ENCODE assay signal across 12 cellular contexts in genomic region chr12:25187781-25188180, GRCh38. TPM values are rescaled to one million over a fixed set of nuclear protein-coding genes. Genes with fewer than 3 reads are reported as not detected.
DNase-seq lines count a peak whose midpoint lies in the region; ATAC-seq and TF ChIP-seq lines count a peak whose summit lies in the region.
"Had no signal": no experiment of that assay in that cellular context is flagged by ENCODE, and none has a peak within 500 bp of the region (broad histone marks: within the 10 kb centered on the region; RNA-seq: fewer than 3 reads in every experiment).

No MANE protein-coding gene starts in this region.

- intact Hi-C loops in right cardiac atrium (cut with DNase I), result no loop called here

- H3K27me3 ChIP-seq in right cardiac atrium (ENCODE audit: control insufficient read depth, insufficient read depth), result no peaks in the 10 kb centered on the region
- H3K27me3 ChIP-seq: right lobe of liver, suprapubic skin had no signal

- no peak overlapping the region for H3K27ac ChIP-seq in right cardiac atrium (ENCODE audit: low read length)
- H3K27ac ChIP-seq: KMS-11, right lobe of liver, suprapubic skin had no signal

- TF ChIP-seq CTCF in fibroblast of pulmonary artery (IDR thresholded peaks at IDR 0.05; ENCODE audit: low read length, missing control alignments) (no peak), mesothelial cell of epicardium (IDR thresholded peaks at IDR 0.05; ENCODE audit: unreplicated experiment) (no peak)

- ATAC-seq in T-helper 17 cell, result no peak
- ATAC-seq in stimulated activated memory B cell treated with anti-CD40 and anti-IgM and Interleukin-4, amounts not matched to agents 10 μg/mL and 1 μg/mL and 100 μg/mL, for 72 hours, result no peak
- no peak for ATAC-seq in HG03432 (IDR thresholded peaks at IDR 0.05; ENCODE audit: unreplicated experiment)
- ATAC-seq in right cardiac atrium, result no peak

- peak; percentile 91 for DNase-seq in HCEC 1CT
- DNase-seq in T-helper 17 cell, result no peak
- peak; percentile 67 for DNase-seq in fibroblast of pulmonary artery (ENCODE audit: low read depth)
- DNase-seq in mesothelial cell of epicardium (ENCODE audit: low spot score in 2 of 2, unreplicated experiment in 2 of 2), result no peak
- no peak for DNase-seq in right cardiac atrium
- DNase-seq: DMS53, right lobe of liver had no signal

- H3K4me3 ChIP-seq in fibroblast of pulmonary artery (replicated peaks; ENCODE audit: low read depth, low read length), result no peak overlapping the region
- H3K4me3 ChIP-seq in right cardiac atrium (ENCODE audit: low read length), result no peak overlapping the region
- H3K4me3 ChIP-seq: right lobe of liver, suprapubic skin had no signal

- H3K36me3 Mint-ChIP-seq in T-helper 17 cell (ENCODE audit: low read depth) (peaks cover 4% of the 10 kb centered on the region), mesothelial cell of epicardium (no peaks in the 10 kb centered on the region)
- no peaks in the 10 kb centered on the region for H3K36me3 Mint-ChIP-seq in stimulated activated memory B cell treated with anti-CD40 and anti-IgM and Interleukin-4, amounts not matched to agents 10 μg/mL and 1 μg/mL and 100 μg/mL, for 72 hours
- H3K36me3 Mint-ChIP-seq: activated naive CD8-positive, alpha-beta T cell had no signal

- H3K27me3 Mint-ChIP-seq in T-helper 17 cell (no peaks in the 10 kb centered on the region), mesothelial cell of epicardium (ENCODE audit: low read depth) (no peaks in the 10 kb centered on the region)
- no peaks in the 10 kb centered on the region for H3K27me3 Mint-ChIP-seq in stimulated activated memory B cell treated with anti-CD40 and anti-IgM and Interleukin-4, amounts not matched to agents 10 μg/mL and 1 μg/mL and 100 μg/mL, for 72 hours
- H3K27me3 Mint-ChIP-seq: activated naive CD8-positive, alpha-beta T cell had no signal

- H3K4me1 ChIP-seq in right cardiac atrium (ENCODE audit: control insufficient read depth, insufficient read depth, low read length), result no peaks in the 10 kb centered on the region
- H3K4me1 ChIP-seq: right lobe of liver had no signal

- WGBS in right cardiac atrium, result 90% methylated on average over 2 of the region's 2 CpGs

- peak overlapping the region; percentile 91 for H3K27ac Mint-ChIP-seq in T-helper 17 cell
- H3K27ac Mint-ChIP-seq in stimulated activated memory B cell treated with anti-CD40 and anti-IgM and Interleukin-4, amounts not matched to agents 10 μg/mL and 1 μg/mL and 100 μg/mL, for 72 hours, result peak overlapping the region; percentile 73
- H3K27ac Mint-ChIP-seq in mesothelial cell of epicardium, result no peak overlapping the region

- H3K4me3 Mint-ChIP-seq in T-helper 17 cell (no peak overlapping the region), mesothelial cell of epicardium (no peak overlapping the region)
- no peak overlapping the region for H3K4me3 Mint-ChIP-seq in stimulated activated memory B cell treated with anti-CD40 and anti-IgM and Interleukin-4, amounts not matched to agents 10 μg/mL and 1 μg/mL and 100 μg/mL, for 72 hours

- H3K9me3 ChIP-seq in T-helper 17 cell (ENCODE audit: control insufficient read depth, low read length, poor library complexity, severe bottlenecking) (no peaks in the 10 kb centered on the region), right cardiac atrium (ENCODE audit: control insufficient read depth, low read length) (no peaks in the 10 kb centered on the region)
- H3K9me3 ChIP-seq: right lobe of liver, suprapubic skin had no signal

- H3K4me1 Mint-ChIP-seq in T-helper 17 cell, result peaks cover 12% of the 10 kb centered on the region
- peaks cover 15% of the 10 kb centered on the region for H3K4me1 Mint-ChIP-seq in stimulated activated memory B cell treated with anti-CD40 and anti-IgM and Interleukin-4, amounts not matched to agents 10 μg/mL and 1 μg/mL and 100 μg/mL, for 72 hours
- H3K4me1 Mint-ChIP-seq in mesothelial cell of epicardium, result peaks cover 4% of the 10 kb centered on the region

- H3K9me3 Mint-ChIP-seq in stimulated activated memory B cell treated with anti-CD40 and anti-IgM and Interleukin-4, amounts not matched to agents 10 μg/mL and 1 μg/mL and 100 μg/mL, for 72 hours, result no peaks in the 10 kb centered on the region
- H3K9me3 Mint-ChIP-seq in mesothelial cell of epicardium, result peaks cover 5% of the 10 kb centered on the region

RNA-seq across cellular contexts. Expression of gene DNAI7, which starts 7.2 kb away (rescaled TPM):
- total RNA-seq in T-helper 17 cell (1 to 10 TPM in 1 of 2 donors, under 1 TPM in 1; 0.72 to 1.1 TPM), mesothelial cell of epicardium (0.70 to 1.5 TPM (median 0.84 TPM) in 3 replicates), right cardiac atrium (1 to 10 TPM in 3 of 4 donors, under 1 TPM in 1; 0.83 to 2.2 (median 1.7) TPM)
- polyA plus RNA-seq in right cardiac atrium, result 0.32 TPM

RNA-seq across cellular contexts. Expression of gene ETFRF1, which starts 7.3 kb away (rescaled TPM):
- total RNA-seq in T-helper 17 cell (10 to 100 TPM; 23.2 to 28.5 TPM), mesothelial cell of epicardium (14.3 to 20.7 TPM (median 17.5 TPM) in 3 replicates), right cardiac atrium (10 to 100 TPM; 48.5 to 58.1 (median 54.2) TPM)
- polyA plus RNA-seq in right cardiac atrium, result 76.0 TPM

Comparison
In these comparisons a context has a peak if more than half of its experiments do, and no peak if none do; other contexts are left out.
1. DNase-seq: peak in HCEC 1CT (single experiment) and fibroblast of pulmonary artery (single experiment); none in T-helper 17 cell (0 of 3), mesothelial cell of epicardium (0 of 2) and right cardiac atrium (0 of 3).